9 cellular contexts compared by ENCODE assay signal in the genomic region with DNA sequence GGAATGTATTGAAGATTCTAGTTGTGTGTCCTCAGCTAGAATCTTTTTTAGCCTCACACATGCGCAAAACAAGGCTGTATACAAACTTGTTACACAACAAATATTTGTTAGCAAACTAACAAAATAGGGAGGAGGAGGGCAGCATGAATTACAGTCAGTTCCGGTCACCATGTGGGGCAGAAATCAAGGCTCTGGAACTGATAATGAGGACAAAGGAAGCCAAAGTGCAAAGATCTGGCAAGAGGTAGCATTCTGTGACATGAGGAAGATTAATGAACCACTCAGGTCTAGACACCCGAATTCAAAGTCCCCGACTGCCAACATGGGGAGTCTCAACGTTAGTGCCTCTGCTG. TPM values are rescaled to one million over a fixed set of nuclear protein-coding genes. Genes with fewer than 3 reads are reported as not detected.
DNase-seq lines count a peak whose midpoint lies in the region; ATAC-seq, FAIRE-seq and TF ChIP-seq lines count a peak whose summit lies in the region.
"Had no signal": no experiment of that assay in that cellular context is flagged by ENCODE, and none has a peak within 500 bp of the region (broad histone marks: within the 10 kb centered on the region; RNA-seq: fewer than 3 reads in every experiment).

No MANE protein-coding gene starts in this region.

- TF ChIP-seq CTCF in heart right ventricle (IDR thresholded peaks at IDR 0.05) (no peak), astrocyte of the cerebellum (IDR thresholded peaks at IDR 0.05; ENCODE audit: low read depth, low read length, missing control alignments) (no peak)

- ATAC-seq in heart right ventricle (no peak), Right ventricle myocardium inferior (no peak), aorta (ENCODE audit: low FRiP score) (no peak)

- peaks cover 2 to 73% (median 29%) of the 10 kb centered on the region in 9 donors for H3K4me1 ChIP-seq in heart right ventricle
- H3K4me1 ChIP-seq in aorta (ENCODE audit: control insufficient read depth in 1 of 2, insufficient read depth in 2 of 2, low read length in 2 of 2) = no peaks in the 10 kb centered on the region

- no peak for FAIRE-seq in RCC 7860 (lab: Jason Lieb, UNC)
- FAIRE-seq: G401.6 had no signal

- intact Hi-C loops in heart right ventricle (cut with DNase I) = loop anchor here in 5 of 10 donors (2.0 to 10.0 kb wide), 4 partner anchors 37 to 49 kb away; a partner anchor contains a TSS
- intact Hi-C loops in Right ventricle myocardium inferior (cut with DNase I) = loop anchor here (2.0 kb wide), 1 partner anchor 47 kb away; no protein-coding TSS in a partner anchor
- intact Hi-C loops in aorta (cut with DNase I) = loop anchor here (2.0 to 5.0 kb wide), 2 partner anchors 37 to 49 kb away; a partner anchor contains a TSS

- no peaks in the 10 kb centered on the region for H3K9me3 ChIP-seq in heart right ventricle
- H3K9me3 ChIP-seq in aorta (ENCODE audit: control insufficient read depth, low read length) = no peaks in the 10 kb centered on the region

- DNase-seq in heart right ventricle (no peak), Right ventricle myocardium inferior (ENCODE audit: missing footprints) (no peak), astrocyte of the cerebellum (ENCODE audit: low read depth) (no peak), mucosa of gallbladder (ENCODE audit: low spot score) (peak; percentile 42), aorta (no peak), RCC 7860 (ENCODE audit: low spot score) (no peak), HuH-7.5 (ENCODE audit: low spot score) (no peak), iPS-NIHi7 (ENCODE audit: extremely low spot score) (no peak)

- H3K4me3 ChIP-seq in heart right ventricle (peak overlapping the region in 9 of 10 donors; percentile 36 to 82 (median 70)), astrocyte of the cerebellum (ENCODE audit: low read depth, low read length) (peak overlapping the region; percentile 63), aorta (ENCODE audit: low read length in 2 of 2) (peak overlapping the region in 1 of 2 donors; percentile 59)

- 44 to 49% methylated on average over 5 of the region's 5 CpGs for WGBS in heart right ventricle, 2 donors
- WGBS in aorta, 2 donors = 18 to 21% methylated on average over 5 of the region's 5 CpGs

- no peaks in the 10 kb centered on the region for H3K27me3 ChIP-seq in heart right ventricle
- no peaks in the 10 kb centered on the region for H3K27me3 ChIP-seq in aorta (ENCODE audit: control insufficient read depth in 1 of 2, insufficient read depth in 2 of 2, low read length in 1 of 2)

- in situ Hi-C loops in astrocyte of the cerebellum (cut with HindIII; ENCODE audit: low sequenced_read_pairs) = no loop called here

- H3K27ac ChIP-seq in heart right ventricle (peak overlapping the region; percentile 93 to 99 (median 96)), aorta (ENCODE audit: low read depth in 1 of 2, low read length in 2 of 2) (peak overlapping the region; percentile 32 to 37)

- H3K36me3 ChIP-seq in heart right ventricle (peaks cover 0 to 49% (median 36%) of the 10 kb centered on the region in 9 donors), aorta (ENCODE audit: control insufficient read depth in 1 of 2, insufficient read depth in 2 of 2, low read length in 1 of 2) (peaks cover 5 to 21% of the 10 kb centered on the region in 2 donors)

RNA-seq across cellular contexts. Expression of a gene that starts 1.9 kb away (rescaled TPM):
- 100 to 1,000 TPM in 5 of 10 donors, 10 to 100 TPM in 5; 70.2 to 178 (median 97.2) TPM for total RNA-seq in heart right ventricle
- polyA plus RNA-seq in heart right ventricle = 100 to 1,000 TPM in 1 of 2 donors, 10 to 100 TPM in 1; 38.6 to 112 TPM
- 126 TPM for total RNA-seq in Right ventricle myocardium inferior
- 129 TPM for total RNA-seq in mucosa of gallbladder
- total RNA-seq in aorta = 100 to 1,000 TPM; 275 to 495 TPM
- polyA plus RNA-seq in aorta = 100 to 1,000 TPM in 1 of 2 donors, 10 to 100 TPM in 1; 95.4 to 303 TPM

RNA-seq across cellular contexts. Expression of a gene that starts 40.1 kb away (rescaled TPM):
- 10 to 100 TPM in 4 of 10 donors, 1 to 10 TPM in 6; 8.3 to 11.7 (median 9.9) TPM for total RNA-seq in heart right ventricle
- 10 to 100 TPM in 1 of 2 donors, 1 to 10 TPM in 1; 7.7 to 10.7 TPM for polyA plus RNA-seq in heart right ventricle
- 10.0 TPM for total RNA-seq in Right ventricle myocardium inferior
- total RNA-seq in mucosa of gallbladder = 30.0 TPM
- total RNA-seq in aorta = 10 to 100 TPM in 1 of 2 donors, 1 to 10 TPM in 1; 8.2 to 10.8 TPM
- 10 to 100 TPM in 1 of 2 donors, 1 to 10 TPM in 1; 8.8 to 14.3 TPM for polyA plus RNA-seq in aorta

RNA-seq across cellular contexts. Expression of a gene that starts 48.1 kb away (rescaled TPM):
- 10 to 100 TPM; 23.0 to 53.2 (median 34.2) TPM for total RNA-seq in heart right ventricle
- 10 to 100 TPM; 13.5 to 18.4 TPM for polyA plus RNA-seq in heart right ventricle
- 26.8 TPM for total RNA-seq in Right ventricle myocardium inferior
- total RNA-seq in mucosa of gallbladder = 67.1 TPM
- 10 to 100 TPM; 49.5 to 59.2 TPM for total RNA-seq in aorta
- 10 to 100 TPM; 10.5 to 21.6 TPM for polyA plus RNA-seq in aorta

RNA-seq across cellular contexts. Expression of a gene that starts 53.1 kb away (rescaled TPM):
- total RNA-seq in heart right ventricle (10 to 100 TPM; 13.7 to 37.3 (median 21.8) TPM), Right ventricle myocardium inferior (17.5 TPM), mucosa of gallbladder (75.4 TPM), aorta (10 to 100 TPM; 54.0 to 54.7 TPM)
- polyA plus RNA-seq in heart right ventricle (10 to 100 TPM in 1 of 2 donors, 1 to 10 TPM in 1; 9.6 to 24.2 TPM), aorta (10 to 100 TPM; 19.7 to 30.0 TPM)
